ENCODE assay signal across 10 cellular contexts in the genomic region with DNA sequence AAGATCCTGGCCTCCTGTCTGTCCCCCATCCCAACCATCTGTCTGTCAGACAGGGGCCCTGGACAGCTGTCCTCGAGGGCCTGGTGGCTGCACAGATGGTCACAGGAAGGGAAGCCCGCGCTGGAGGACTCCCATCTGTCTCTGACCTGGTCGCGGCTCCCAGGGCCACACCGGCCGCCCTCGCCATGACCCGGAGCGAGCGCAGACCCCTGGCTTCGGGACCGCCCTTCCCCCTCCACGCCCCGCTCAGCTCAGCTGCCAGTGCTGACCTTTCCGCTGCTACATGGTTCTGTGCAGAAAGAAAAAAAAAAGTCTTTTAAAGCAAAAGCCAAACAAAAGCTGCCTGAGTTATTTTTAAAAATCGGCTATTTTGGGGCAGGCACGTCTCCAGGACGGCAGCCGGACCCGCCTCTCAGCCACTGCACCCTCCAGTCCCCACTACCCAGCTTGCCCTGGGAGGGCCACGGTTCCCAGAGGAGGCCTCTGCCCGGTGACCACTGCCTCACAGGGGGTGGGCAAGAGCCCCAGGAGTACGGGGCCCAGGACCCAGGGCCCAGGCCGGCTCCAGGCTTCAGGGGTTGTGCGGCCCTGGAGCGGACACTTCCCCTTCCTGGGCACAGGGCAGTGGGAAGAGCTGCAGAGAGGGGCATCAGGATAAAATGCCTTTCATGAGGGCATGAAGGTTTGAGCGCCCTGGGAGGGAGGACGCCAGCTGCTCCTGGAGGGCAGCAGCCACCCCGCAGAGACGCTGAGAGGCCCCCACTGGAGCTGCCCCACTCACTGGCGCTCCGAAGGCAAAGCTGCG. TPM values are rescaled to one million over a fixed set of nuclear protein-coding genes. Genes with fewer than 3 reads are reported as not detected.
DNase-seq lines count a peak whose midpoint lies in the region; ATAC-seq and TF ChIP-seq lines count a peak whose summit lies in the region.
"Had no signal": no experiment of that assay in that cellular context is flagged by ENCODE, and none has a peak within 500 bp of the region (broad histone marks: within the 10 kb centered on the region; RNA-seq: fewer than 3 reads in every experiment).

No MANE protein-coding gene starts in this region.

- H3K27ac ChIP-seq in SK-N-SH (ENCODE audit: low read depth in 2 of 2, low read length in 1 of 2) = peak overlapping the region; percentile 62 to 92; a peak in 3 of 4 replicates
- peak overlapping the region; percentile 79 for H3K27ac ChIP-seq in vagina

- intact Hi-C loops in vagina (cut with DNase I) = no loop called here

- H3K36me3 ChIP-seq in SK-N-SH (replicated peaks in 1 of 2; ENCODE audit: control insufficient read depth in 1 of 2, insufficient read depth in 2 of 2, low read length in 1 of 2) (peaks cover 0 to 5% of the 10 kb centered on the region in 2 experiments), vagina (no peaks in the 10 kb centered on the region)

- peaks cover 3% of the 10 kb centered on the region for H3F3A ChIP-seq in SK-N-SH (replicated peaks; ENCODE audit: insufficient read depth)

- H2AFZ ChIP-seq in SK-N-SH (ENCODE audit: low read depth) = no peak overlapping the region

- peaks cover 11% of the 10 kb centered on the region; the same call in 1 of the 2 replicates for H3K79me2 ChIP-seq in SK-N-SH (ENCODE audit: insufficient read depth)

- WGBS in SK-N-SH (ENCODE audit: low lambda C conversion rate) = 75% methylated on average over 19 of the region's 34 CpGs

- DNase-seq in SK-N-SH (peak; percentile 72), fibroblast of peridontal ligament (ENCODE audit: extremely low read depth) (peak; percentile 25), occipital lobe (lab: John Stamatoyannopoulos, UW) (peak; percentile 36), vagina (ENCODE audit: extremely low spot score in 2 of 2) (no peak), COR-L47 (lab: John Stamatoyannopoulos, UW) (no peak), NCI-H1694 (lab: John Stamatoyannopoulos, UW) (no peak)
- DNase-seq: activated naive CD4-positive, alpha-beta T cell treated with anti-CD3 and anti-CD28 coated beads, Interleukin-2, amount 10 ng/mL, durations not matched to agents 7 days and 5 days; stimulated activated naive B cell treated with anti-CD40 and anti-IgM and Interleukin-4, amounts not matched to agents 10 μg/mL and 1 μg/mL and 100 μg/mL, for 72 hours had no signal

- TF ChIP-seq RAD21 in SK-N-SH (IDR thresholded peaks at IDR 0.05; ENCODE audit: low read length) = no peak

- H3K4me3 ChIP-seq in SK-N-SH (ENCODE audit: low read depth in 2 of 2, low read length in 1 of 2) = no peak overlapping the region
- peak overlapping the region; percentile 3 to 34 for H3K4me3 ChIP-seq in vagina

- TF ChIP-seq POLR2A in vagina (IDR thresholded peaks at IDR 0.05) = no peak

- CTCF ChIA-PET in SK-N-SH (lab: Yijun Ruan, JAX) = interaction anchor here (0.8 to 5.5 kb wide), 5 partner anchors 9 to 31 kb away, joined by 3 to 43 read pairs (median 15); no protein-coding TSS in a partner anchor

- H3K27me3 ChIP-seq in SK-N-SH (ENCODE audit: insufficient read depth) (no peaks in the 10 kb centered on the region), vagina (no peaks in the 10 kb centered on the region)

- POLR2A ChIA-PET in SK-N-SH (lab: Yijun Ruan, JAX) = interaction anchor here (0.6 kb wide), 1 partner anchor 415 kb away, joined by 3 read pairs; no protein-coding TSS in a partner anchor

- H3K9me3 ChIP-seq in SK-N-SH (no peaks in the 10 kb centered on the region), vagina (no peaks in the 10 kb centered on the region)

- H3K4me1 ChIP-seq in SK-N-SH (ENCODE audit: control insufficient read depth in 1 of 2, insufficient read depth in 2 of 2, low read depth in 1 of 2, low read length in 1 of 2) (peaks cover 29 to 89% of the 10 kb centered on the region in 2 experiments; a peak in 3 of 4 replicates), vagina (peaks cover 89% of the 10 kb centered on the region)

- TF ChIP-seq CTCF in SK-N-SH (IDR thresholded peaks at IDR 0.05) (no peak), vagina (IDR thresholded peaks at IDR 0.05) (no peak)

- no peak for ATAC-seq in SK-N-SH treated with all-trans-retinoic acid at 6 μM for 48 hours
- ATAC-seq in GM19023 (IDR thresholded peaks at IDR 0.05; ENCODE audit: unreplicated experiment) = no peak
- ATAC-seq: stimulated activated naive B cell treated with anti-CD40 and anti-IgM and Interleukin-4, amounts not matched to agents 10 μg/mL and 1 μg/mL and 100 μg/mL, for 72 hours had no signal

- H3K9ac ChIP-seq in SK-N-SH = peak overlapping the region; percentile 13; the same call in 1 of the 2 replicates

- H3K9me2 ChIP-seq in SK-N-SH = no peaks in the 10 kb centered on the region

- peak overlapping the region; percentile 74 for H3K4me2 ChIP-seq in SK-N-SH

- peaks cover 14% of the 10 kb centered on the region; the same call in 1 of the 2 replicates for H4K20me1 ChIP-seq in SK-N-SH (ENCODE audit: insufficient read depth)

- no peak; a peak in 1 of 4 replicates for TF ChIP-seq EP300 in SK-N-SH (IDR thresholded peaks at IDR 0.05; ENCODE audit: borderline replicate concordance in 1 of 2, low read depth in 1 of 2, low read length in 1 of 2)

TF ChIP-seq in SK-N-SH, 30 proteins besides CTCF, POLR2A, EP300 and RAD21:
- TF ChIP-seq MXI1 (IDR thresholded peaks at IDR 0.05; ENCODE audit: low read depth, low read length) (peak; percentile 59; the same call in 1 of the 2 replicates), JUND (IDR thresholded peaks at IDR 0.05) (no peak)

TF ChIP-seq in SK-N-SH treated with all-trans-retinoic acid at 6 μM for 48 hours, 23 proteins besides CTCF, POLR2A, EP300 and RAD21:
- no peak for TF ChIP-seq ZFP3 (CRISPR knock-in tag; IDR thresholded peaks at IDR 0.05)
- TF ChIP-seq ESRRG (CRISPR knock-in tag; IDR thresholded peaks at IDR 0.05) = no peak
- TF ChIP-seq ARNTL (CRISPR knock-in tag; IDR thresholded peaks at IDR 0.05; ENCODE audit: borderline replicate concordance, low read depth) = no peak
- TF ChIP-seq, protein P1, sequence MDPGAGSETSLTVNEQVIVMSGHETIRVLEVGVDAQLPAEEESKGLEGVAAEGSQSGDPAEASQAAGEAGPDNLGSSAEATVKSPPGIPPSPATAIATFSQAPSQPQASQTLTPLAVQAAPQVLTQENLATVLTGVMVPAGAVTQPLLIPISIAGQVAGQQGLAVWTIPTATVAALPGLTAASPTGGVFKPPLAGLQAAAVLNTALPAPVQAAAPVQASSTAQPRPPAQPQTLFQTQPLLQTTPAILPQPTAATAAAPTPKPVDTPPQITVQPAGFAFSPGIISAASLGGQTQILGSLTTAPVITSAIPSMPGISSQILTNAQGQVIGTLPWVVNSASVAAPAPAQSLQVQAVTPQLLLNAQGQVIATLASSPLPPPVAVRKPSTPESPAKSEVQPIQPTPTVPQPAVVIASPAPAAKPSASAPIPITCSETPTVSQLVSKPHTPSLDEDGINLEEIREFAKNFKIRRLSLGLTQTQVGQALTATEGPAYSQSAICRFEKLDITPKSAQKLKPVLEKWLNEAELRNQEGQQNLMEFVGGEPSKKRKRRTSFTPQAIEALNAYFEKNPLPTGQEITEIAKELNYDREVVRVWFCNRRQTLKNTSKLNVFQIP (CRISPR knock-in tag; IDR thresholded peaks at IDR 0.05; ENCODE audit: borderline replicate concordance, low read depth) = no peak
- TF ChIP-seq ZNF565 (CRISPR knock-in tag; conservative IDR thresholded peaks at IDR 0.05; ENCODE audit: low read depth) = no peak
- no peak for TF ChIP-seq ISL1 (CRISPR knock-in tag; IDR thresholded peaks at IDR 0.05)
- TF ChIP-seq, protein P2, sequence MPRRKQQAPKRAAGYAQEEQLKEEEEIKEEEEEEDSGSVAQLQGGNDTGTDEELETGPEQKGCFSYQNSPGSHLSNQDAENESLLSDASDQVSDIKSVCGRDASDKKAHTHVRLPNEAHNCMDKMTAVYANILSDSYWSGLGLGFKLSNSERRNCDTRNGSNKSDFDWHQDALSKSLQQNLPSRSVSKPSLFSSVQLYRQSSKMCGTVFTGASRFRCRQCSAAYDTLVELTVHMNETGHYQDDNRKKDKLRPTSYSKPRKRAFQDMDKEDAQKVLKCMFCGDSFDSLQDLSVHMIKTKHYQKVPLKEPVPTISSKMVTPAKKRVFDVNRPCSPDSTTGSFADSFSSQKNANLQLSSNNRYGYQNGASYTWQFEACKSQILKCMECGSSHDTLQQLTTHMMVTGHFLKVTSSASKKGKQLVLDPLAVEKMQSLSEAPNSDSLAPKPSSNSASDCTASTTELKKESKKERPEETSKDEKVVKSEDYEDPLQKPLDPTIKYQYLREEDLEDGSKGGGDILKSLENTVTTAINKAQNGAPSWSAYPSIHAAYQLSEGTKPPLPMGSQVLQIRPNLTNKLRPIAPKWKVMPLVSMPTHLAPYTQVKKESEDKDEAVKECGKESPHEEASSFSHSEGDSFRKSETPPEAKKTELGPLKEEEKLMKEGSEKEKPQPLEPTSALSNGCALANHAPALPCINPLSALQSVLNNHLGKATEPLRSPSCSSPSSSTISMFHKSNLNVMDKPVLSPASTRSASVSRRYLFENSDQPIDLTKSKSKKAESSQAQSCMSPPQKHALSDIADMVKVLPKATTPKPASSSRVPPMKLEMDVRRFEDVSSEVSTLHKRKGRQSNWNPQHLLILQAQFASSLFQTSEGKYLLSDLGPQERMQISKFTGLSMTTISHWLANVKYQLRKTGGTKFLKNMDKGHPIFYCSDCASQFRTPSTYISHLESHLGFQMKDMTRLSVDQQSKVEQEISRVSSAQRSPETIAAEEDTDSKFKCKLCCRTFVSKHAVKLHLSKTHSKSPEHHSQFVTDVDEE (CRISPR knock-in tag; IDR thresholded peaks at IDR 0.05) = no peak
- no peak for TF ChIP-seq CSDC2 (CRISPR knock-in tag; IDR thresholded peaks at IDR 0.05)
- TF ChIP-seq SNAI2 (CRISPR knock-in tag; IDR thresholded peaks at IDR 0.05) = no peak
- TF ChIP-seq TCF4 (CRISPR knock-in tag; IDR thresholded peaks at IDR 0.05; ENCODE audit: borderline replicate concordance) = no peak
- TF ChIP-seq ZC3H10 (CRISPR knock-in tag; IDR thresholded peaks at IDR 0.05) = no peak

RNA-seq across cellular contexts. Expression of gene LAMA5, which starts 10.8 kb away (rescaled TPM):
- 16.1 and 27.2 TPM in 2 replicates for polyA plus RNA-seq in SK-N-SH (2012; rRNA removed)
- 9.9 and 17.8 TPM in 2 replicates for polyA plus RNA-seq in SK-N-SH (2012; cell fraction: cytosol; rRNA removed)
- polyA plus RNA-seq in SK-N-SH (2012; cell fraction: nucleus; rRNA removed) = 127 and 252 TPM in 2 replicates
- 11.2 TPM for total RNA-seq in occipital lobe
- total RNA-seq in vagina = 150 TPM

RNA-seq across cellular contexts. Expression of gene RPS21, which starts 30.6 kb away (rescaled TPM):
- 11,376 and 16,625 TPM in 2 replicates for polyA plus RNA-seq in SK-N-SH (2012; rRNA removed)
- 13,224 and 13,754 TPM in 2 replicates for polyA plus RNA-seq in SK-N-SH (2012; cell fraction: cytosol; rRNA removed)
- polyA plus RNA-seq in SK-N-SH (2012; cell fraction: nucleus; rRNA removed) = 2,698 and 3,651 TPM in 2 replicates
- total RNA-seq in occipital lobe = 715 TPM
- 1,935 TPM for total RNA-seq in vagina

RNA-seq across cellular contexts. Expression of gene CABLES2, which starts 50.7 kb away (rescaled TPM):
- polyA plus RNA-seq in SK-N-SH (2012; rRNA removed) = 4.2 and 4.8 TPM in 2 replicates
- polyA plus RNA-seq in SK-N-SH (2012; cell fraction: cytosol; rRNA removed) = 2.8 and 4.3 TPM in 2 replicates
- 6.6 and 7.6 TPM in 2 replicates for polyA plus RNA-seq in SK-N-SH (2012; cell fraction: nucleus; rRNA removed)
- total RNA-seq in occipital lobe (2.3 TPM), vagina (1.5 TPM)

RNA-seq across cellular contexts. Expression of gene ADRM1, which starts 53.5 kb away (rescaled TPM):
- polyA plus RNA-seq in SK-N-SH (2012; rRNA removed) = 137 and 142 TPM in 2 replicates
- 77.3 and 106 TPM in 2 replicates for polyA plus RNA-seq in SK-N-SH (2012; cell fraction: cytosol; rRNA removed)
- 122 and 167 TPM in 2 replicates for polyA plus RNA-seq in SK-N-SH (2012; cell fraction: nucleus; rRNA removed)
- total RNA-seq in occipital lobe (30.6 TPM), vagina (110 TPM)

Comparison
In these comparisons a context has a peak if more than half of its experiments do, and no peak if none do; other contexts are left out.
1. DNase-seq: peak in SK-N-SH (single experiment), fibroblast of peridontal ligament (single experiment) and occipital lobe (single experiment); none in vagina (0 of 2), COR-L47 (single experiment) and NCI-H1694 (single experiment).
2. H3K4me3 ChIP-seq: peak in vagina (2 of 2); none in SK-N-SH (0 of 2).
3. RNA of gene LAMA5, which starts 10.8 kb away (total RNA-seq): 150 TPM in vagina (single experiment); 11.2 TPM in occipital lobe (single experiment); every median in the first group is over 10 times any median in the second.